In genomic region chr1:8937701-8938100, GRCh38 we compare ENCODE assay signal across 18 cellular contexts. TPM values are rescaled to one million over a fixed set of nuclear protein-coding genes. Genes with fewer than 3 reads are reported as not detected.
DNase-seq lines count a peak whose midpoint lies in the region; ATAC-seq and TF ChIP-seq lines count a peak whose summit lies in the region.
"Had no signal": no experiment of that assay in that cellular context is flagged by ENCODE, and none has a peak within 500 bp of the region (broad histone marks: within the 10 kb centered on the region; RNA-seq: fewer than 3 reads in every experiment).

No MANE protein-coding gene starts in this region.

- CTCF ChIA-PET in activated naive CD4-positive, alpha-beta T cell treated with anti-CD3 and anti-CD28 coated beads for 36 hours (lab: Charles Lee) = interaction anchor here (1.8 to 3.2 kb wide), 4 partner anchors 11 to 67 kb away, joined by 5 to 11 read pairs (median 8); no protein-coding TSS in a partner anchor
- CTCF ChIA-PET in activated CD4-positive, alpha-beta memory T cell treated with anti-CD3 and anti-CD28 coated beads, Interleukin-2, amount 10 ng/mL, durations not matched to agents 7 days and 5 days (lab: Charles Lee) = interaction anchor here (0.8 to 5.7 kb wide), 6 partner anchors 10 to 67 kb away, joined by 3 to 26 read pairs (median 4); no protein-coding TSS in a partner anchor

- ATAC-seq in HG03460 (IDR thresholded peaks at IDR 0.05; ENCODE audit: unreplicated experiment) (no peak), GM21529 (IDR thresholded peaks at IDR 0.05; ENCODE audit: unreplicated experiment) (no peak)
- ATAC-seq: SK-N-SH treated with all-trans-retinoic acid at 6 μM for 48 hours had no signal

- no peaks in the 10 kb centered on the region for H3K36me3 Mint-ChIP-seq in activated naive CD4-positive, alpha-beta T cell treated with anti-CD3 and anti-CD28 coated beads for 36 hours (ENCODE audit: low read depth)
- peaks cover 7% of the 10 kb centered on the region for H3K36me3 Mint-ChIP-seq in activated CD4-positive, alpha-beta memory T cell treated with anti-CD3 and anti-CD28 coated beads, Interleukin-2, amount 10 ng/mL, durations not matched to agents 7 days and 5 days (ENCODE audit: low read depth)
- H3K36me3 Mint-ChIP-seq: immature natural killer cell had no signal

- intact Hi-C loops in activated naive CD4-positive, alpha-beta T cell treated with anti-CD3 and anti-CD28 coated beads for 36 hours (cut with micrococcal nuclease) = no loop called here

- POLR2A ChIA-PET in activated CD4-positive, alpha-beta memory T cell treated with anti-CD3 and anti-CD28 coated beads, Interleukin-2, amount 10 ng/mL, durations not matched to agents 7 days and 5 days (lab: Charles Lee) = interaction anchor here (1.4 to 7.1 kb wide), 3 partner anchors 26 to 68 kb away, joined by 4 to 35 read pairs (median 4); partner anchors contain the start of gene ENO1

- peaks cover 2% of the 10 kb centered on the region for H3K9me3 Mint-ChIP-seq in activated naive CD4-positive, alpha-beta T cell treated with anti-CD3 and anti-CD28 coated beads for 36 hours
- no peaks in the 10 kb centered on the region for H3K9me3 Mint-ChIP-seq in activated CD4-positive, alpha-beta memory T cell treated with anti-CD3 and anti-CD28 coated beads, Interleukin-2, amount 10 ng/mL, durations not matched to agents 7 days and 5 days

- TF ChIP-seq CTCF in fibroblast of the aortic adventitia (IDR thresholded peaks at IDR 0.05; ENCODE audit: insufficient read depth, low read length) = no peak
- TF ChIP-seq CTCF in retinal pigment epithelial cell (conservative IDR thresholded peaks at IDR 0.05; ENCODE audit: low read depth, low read length) = no peak

- H3K4me3 ChIP-seq in fibroblast of the aortic adventitia (ENCODE audit: low read depth, low read length) = no peak overlapping the region
- H3K4me3 ChIP-seq in retinal pigment epithelial cell (ENCODE audit: low read length) = no peak overlapping the region

- H3K4me3 Mint-ChIP-seq in activated naive CD4-positive, alpha-beta T cell treated with anti-CD3 and anti-CD28 coated beads for 36 hours = no peak overlapping the region
- H3K4me3 Mint-ChIP-seq in activated CD4-positive, alpha-beta memory T cell treated with anti-CD3 and anti-CD28 coated beads, Interleukin-2, amount 10 ng/mL, durations not matched to agents 7 days and 5 days = no peak overlapping the region
- H3K4me3 Mint-ChIP-seq: immature natural killer cell had no signal

- peaks cover 43% of the 10 kb centered on the region for H3K4me1 Mint-ChIP-seq in activated naive CD4-positive, alpha-beta T cell treated with anti-CD3 and anti-CD28 coated beads for 36 hours (ENCODE audit: low read depth)
- H3K4me1 Mint-ChIP-seq in activated CD4-positive, alpha-beta memory T cell treated with anti-CD3 and anti-CD28 coated beads, Interleukin-2, amount 10 ng/mL, durations not matched to agents 7 days and 5 days = peaks cover 46% of the 10 kb centered on the region

- H3K27ac Mint-ChIP-seq in activated naive CD4-positive, alpha-beta T cell treated with anti-CD3 and anti-CD28 coated beads for 36 hours = peak overlapping the region; percentile 78
- peak overlapping the region; percentile 44 for H3K27ac Mint-ChIP-seq in activated CD4-positive, alpha-beta memory T cell treated with anti-CD3 and anti-CD28 coated beads, Interleukin-2, amount 10 ng/mL, durations not matched to agents 7 days and 5 days
- H3K27ac Mint-ChIP-seq: immature natural killer cell had no signal

- DNase-seq in activated naive CD4-positive, alpha-beta T cell treated with anti-CD3 and anti-CD28 coated beads for 36 hours = no peak
- no peak for DNase-seq in activated naive CD4-positive, alpha-beta T cell (lab: John Stamatoyannopoulos, UW)
- no peak for DNase-seq in activated CD4-positive, alpha-beta memory T cell treated with anti-CD3 and anti-CD28 coated beads, Interleukin-2, amount 10 ng/mL, durations not matched to agents 7 days and 5 days
- DNase-seq in fibroblast of the aortic adventitia (ENCODE audit: low read depth) = peak; percentile 13
- DNase-seq in retinal pigment epithelial cell (ENCODE audit: low read depth) = peak; percentile 55
- DNase-seq in RPMI8226 = no peak
- DNase-seq: ACHN; Calu3; immature natural killer cell; NCI-H2081 treated with DMSO at 0.1 percent for 48 hours; NCI-H526; nucleus accumbens; OCI-M1; stimulated activated naive CD4-positive, alpha-beta T cell treated with Interleukin-2 at 50 U/mL for 16 hours had no signal

- no peaks in the 10 kb centered on the region for H3K27me3 Mint-ChIP-seq in activated naive CD4-positive, alpha-beta T cell treated with anti-CD3 and anti-CD28 coated beads for 36 hours (ENCODE audit: low read depth)
- H3K27me3 Mint-ChIP-seq in activated CD4-positive, alpha-beta memory T cell treated with anti-CD3 and anti-CD28 coated beads, Interleukin-2, amount 10 ng/mL, durations not matched to agents 7 days and 5 days = no peaks in the 10 kb centered on the region

RNA-seq across cellular contexts. Expression of gene CA6, which starts 8.0 kb away (rescaled TPM):
- total RNA-seq in activated naive CD4-positive, alpha-beta T cell treated with anti-CD3 and anti-CD28 coated beads for 36 hours = under 1 TPM; 0.22 to 0.62 TPM
- total RNA-seq in activated CD4-positive, alpha-beta memory T cell treated with anti-CD3 and anti-CD28 coated beads, Interleukin-2, amount 10 ng/mL, durations not matched to agents 7 days and 5 days = under 1 TPM in 1 of 2 experiments, not detected in 1; 0.18 TPM
- not detected in 2 replicates for total RNA-seq in fibroblast of the aortic adventitia (ENCODE audit: low replicate concordance)
- total RNA-seq: Calu3, mesenteric fat pad had no signal

RNA-seq across cellular contexts. Expression of gene ENO1, which starts 59.2 kb away (rescaled TPM):
- total RNA-seq in activated naive CD4-positive, alpha-beta T cell treated with anti-CD3 and anti-CD28 coated beads for 36 hours = 1,000 to 10,000 TPM; 2,952 to 3,004 TPM
- total RNA-seq in activated CD4-positive, alpha-beta memory T cell treated with anti-CD3 and anti-CD28 coated beads, Interleukin-2, amount 10 ng/mL, durations not matched to agents 7 days and 5 days = 1,000 to 10,000 TPM; 2,453 to 2,472 TPM
- total RNA-seq in fibroblast of the aortic adventitia (ENCODE audit: low replicate concordance) = 594 and 1,443 TPM in 2 replicates

Comparison
In these comparisons a context has a peak if more than half of its experiments do, and no peak if none do; other contexts are left out.
1. DNase-seq: peak in fibroblast of the aortic adventitia (single experiment) and retinal pigment epithelial cell (single experiment); none in activated naive CD4-positive, alpha-beta T cell treated with anti-CD3 and anti-CD28 coated beads for 36 hours (single experiment), activated naive CD4-positive, alpha-beta T cell (0 of 4), activated CD4-positive, alpha-beta memory T cell treated with anti-CD3 and anti-CD28 coated beads, Interleukin-2, amount 10 ng/mL, durations not matched to agents 7 days and 5 days (single experiment) and RPMI8226 (single experiment).